In genomic region chr1:247456914-247457638, GRCh38 we compare ENCODE assay signal across 1 cellular context.
TF ChIP-seq lines count a peak whose summit lies in the region.

No MANE protein-coding gene starts in this region.

TF ChIP-seq in H1, 55 proteins besides CTCF, POLR2A, EP300 and RAD21:
- no peak for TF ChIP-seq BACH1 (IDR thresholded peaks at IDR 0.05; ENCODE audit: low read length)
- no peak for TF ChIP-seq POLR2AphosphoS5 (IDR thresholded peaks at IDR 0.05; ENCODE audit: low read depth, low read length)
- no peak for TF ChIP-seq SRF (IDR thresholded peaks at IDR 0.05; ENCODE audit: low read depth, low read length)
- TF ChIP-seq KDM5A (IDR thresholded peaks at IDR 0.05; ENCODE audit: low read length), result no peak
- TF ChIP-seq JUN (IDR thresholded peaks at IDR 0.05; ENCODE audit: low read depth, low read length), result no peak
- no peak for TF ChIP-seq CHD1 (IDR thresholded peaks at IDR 0.05; ENCODE audit: low read depth, low read length)
- no peak for TF ChIP-seq BRCA1 (IDR thresholded peaks at IDR 0.05; ENCODE audit: low read depth, low read length)
- no peak for TF ChIP-seq JUND (IDR thresholded peaks at IDR 0.05; ENCODE audit: low read length)
